ENCODE assay signal across 3 cellular contexts in the genomic region with DNA sequence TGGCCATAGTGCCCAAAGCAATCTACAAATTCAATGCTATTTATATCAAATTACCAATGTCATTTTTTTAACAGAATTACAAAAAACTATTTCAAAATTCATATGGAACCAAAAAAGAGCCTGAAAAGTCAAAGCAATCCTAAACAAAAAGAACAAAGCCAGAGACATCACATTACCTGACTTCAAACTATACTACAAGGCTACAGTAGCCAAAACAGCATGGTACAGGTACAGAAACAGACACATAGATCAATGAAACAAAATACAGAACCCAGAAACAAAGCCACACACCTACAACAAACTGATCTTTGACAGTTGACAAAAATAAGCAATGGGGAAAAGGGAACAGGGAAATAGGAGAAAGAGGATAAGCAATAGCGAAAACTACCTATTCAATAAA.
"Had no signal": no experiment of that assay in that cellular context is flagged by ENCODE, and none has a peak within 500 bp of the region (broad histone marks: within the 10 kb centered on the region; RNA-seq: fewer than 3 reads in every experiment).

No MANE protein-coding gene starts in this region.

- DNase-seq: GDM1, GF-D8 had no signal

- H3K4me3 ChIP-seq: GM12878 had no signal
